ENCODE assay signal across 23 cellular contexts in genomic region chr5:112691341-112691685, GRCh38. TPM values are rescaled to one million over a fixed set of nuclear protein-coding genes. Genes with fewer than 3 reads are reported as not detected.
A peak's percentile ranks its signal among the peaks of the same experiment; 100 is the strongest.
DNase-seq lines count a peak whose midpoint lies in the region; ATAC-seq, FAIRE-seq and TF ChIP-seq lines count a peak whose summit lies in the region.
"Had no signal": no experiment of that assay in that cellular context is flagged by ENCODE, and none has a peak within 500 bp of the region (broad histone marks: within the 10 kb centered on the region; RNA-seq: fewer than 3 reads in every experiment).

No MANE protein-coding gene starts in this region.

- H3K9me3 Mint-ChIP-seq in WTC11 (peaks cover 8% of the 10 kb centered on the region), MCF 10A (ENCODE audit: unreplicated experiment) (no peaks in the 10 kb centered on the region)
- H3K9me3 Mint-ChIP-seq in natural killer cell treated with Interleukin-12 subunit alpha and Interleukin-12 subunit beta and Interleukin-15 and Interleukin-18, amount 100 ng/mL, for 72 hours = no peaks in the 10 kb centered on the region
- H3K9me3 Mint-ChIP-seq: activated CD4-positive, alpha-beta memory T cell treated with anti-CD3 and anti-CD28 coated beads for 36 hours; activated naive CD4-positive, alpha-beta T cell treated with anti-CD3 and anti-CD28 coated beads, Interleukin-2, amount 10 ng/mL, durations not matched to agents 7 days and 5 days; activated T-helper 17 cell treated with anti-CD3 and anti-CD28 coated beads, Interleukin-2, amount 50 U/mL, for 72 hours; immature natural killer cell; stimulated activated naive CD8-positive, alpha-beta T cell treated with anti-CD3 and anti-CD28 coated beads, Interleukin-15, Interleukin-2, amounts not matched to agents 100 ng/mL and 50 ng/mL, for 24 hours had no signal

- no TSS peak for BruUV-seq in MCF 10A (replicated peaks; lab: Mats Ljungman, UMichigan)

- ATAC-seq in WTC11 (peak; percentile 16), left colon (peak; percentile 31), HG03025 (IDR thresholded peaks at IDR 0.05; ENCODE audit: low FRiP score, unreplicated experiment) (no peak)
- no peak for ATAC-seq in natural killer cell treated with Interleukin-12 subunit alpha and Interleukin-12 subunit beta and Interleukin-15 and Interleukin-18, amount 100 ng/mL, for 72 hours
- ATAC-seq: body of pancreas, left ventricle myocardium superior had no signal

- no peaks in the 10 kb centered on the region for H3K27me3 Mint-ChIP-seq in WTC11 (ENCODE audit: low read depth)
- peaks cover 29 to 37% of the 10 kb centered on the region in 2 donors for H3K27me3 Mint-ChIP-seq in natural killer cell treated with Interleukin-12 subunit alpha and Interleukin-12 subunit beta and Interleukin-15 and Interleukin-18, amount 100 ng/mL, for 72 hours
- H3K27me3 Mint-ChIP-seq in MCF 10A (ENCODE audit: insufficient read depth, unreplicated experiment) = no peaks in the 10 kb centered on the region

- H3K4me1 Mint-ChIP-seq in WTC11 (peaks cover 18% of the 10 kb centered on the region), MCF 10A (ENCODE audit: insufficient read depth, unreplicated experiment) (no peaks in the 10 kb centered on the region)
- H3K4me1 Mint-ChIP-seq in natural killer cell treated with Interleukin-12 subunit alpha and Interleukin-12 subunit beta and Interleukin-15 and Interleukin-18, amount 100 ng/mL, for 72 hours (ENCODE audit: low read depth in 2 of 2) = no peaks in the 10 kb centered on the region
- H3K4me1 Mint-ChIP-seq: activated naive CD4-positive, alpha-beta T cell treated with anti-CD3 and anti-CD28 coated beads, Interleukin-2, amount 10 ng/mL, durations not matched to agents 7 days and 5 days; activated T-helper 17 cell treated with anti-CD3 and anti-CD28 coated beads, Interleukin-2, amount 50 U/mL, for 72 hours; immature natural killer cell; T-helper 17 cell had no signal

- H3K36me3 Mint-ChIP-seq in WTC11 (no peaks in the 10 kb centered on the region), MCF 10A (ENCODE audit: insufficient read depth, unreplicated experiment) (no peaks in the 10 kb centered on the region)
- no peaks in the 10 kb centered on the region for H3K36me3 Mint-ChIP-seq in natural killer cell treated with Interleukin-12 subunit alpha and Interleukin-12 subunit beta and Interleukin-15 and Interleukin-18, amount 100 ng/mL, for 72 hours
- H3K36me3 Mint-ChIP-seq: activated CD4-positive, alpha-beta memory T cell treated with anti-CD3 and anti-CD28 coated beads for 36 hours; activated naive CD4-positive, alpha-beta T cell treated with anti-CD3 and anti-CD28 coated beads, Interleukin-2, amount 10 ng/mL, durations not matched to agents 7 days and 5 days; immature natural killer cell had no signal

- TF ChIP-seq POLR2A in GM12891 (IDR thresholded peaks at IDR 0.05; ENCODE audit: low read depth, low read length) = no peak

- H3K27ac Mint-ChIP-seq in WTC11 (no peak overlapping the region), MCF 10A (ENCODE audit: low read depth, unreplicated experiment) (no peak overlapping the region)
- H3K27ac Mint-ChIP-seq in natural killer cell treated with Interleukin-12 subunit alpha and Interleukin-12 subunit beta and Interleukin-15 and Interleukin-18, amount 100 ng/mL, for 72 hours = no peak overlapping the region
- H3K27ac Mint-ChIP-seq: activated CD4-positive, alpha-beta memory T cell treated with anti-CD3 and anti-CD28 coated beads for 36 hours; activated naive CD4-positive, alpha-beta T cell treated with anti-CD3 and anti-CD28 coated beads, Interleukin-2, amount 10 ng/mL, durations not matched to agents 7 days and 5 days; activated T-helper 17 cell treated with anti-CD3 and anti-CD28 coated beads, Interleukin-2, amount 50 U/mL, for 72 hours; immature natural killer cell; stimulated activated naive CD8-positive, alpha-beta T cell treated with anti-CD3 and anti-CD28 coated beads, Interleukin-15, Interleukin-2, amounts not matched to agents 100 ng/mL and 50 ng/mL, for 24 hours; T-helper 17 cell had no signal

- no peak overlapping the region for H3K4me3 Mint-ChIP-seq in WTC11
- no peak overlapping the region for H3K4me3 Mint-ChIP-seq in natural killer cell treated with Interleukin-12 subunit alpha and Interleukin-12 subunit beta and Interleukin-15 and Interleukin-18, amount 100 ng/mL, for 72 hours
- H3K4me3 Mint-ChIP-seq in MCF 10A (ENCODE audit: unreplicated experiment) = no peak overlapping the region
- H3K4me3 Mint-ChIP-seq: activated CD4-positive, alpha-beta memory T cell treated with anti-CD3 and anti-CD28 coated beads for 36 hours; activated naive CD4-positive, alpha-beta T cell treated with anti-CD3 and anti-CD28 coated beads, Interleukin-2, amount 10 ng/mL, durations not matched to agents 7 days and 5 days; activated T-helper 17 cell treated with anti-CD3 and anti-CD28 coated beads, Interleukin-2, amount 50 U/mL, for 72 hours; immature natural killer cell; stimulated activated naive CD8-positive, alpha-beta T cell treated with anti-CD3 and anti-CD28 coated beads, Interleukin-15, Interleukin-2, amounts not matched to agents 100 ng/mL and 50 ng/mL, for 24 hours; T-helper 17 cell had no signal

- DNase-seq in GDM1 (lab: John Stamatoyannopoulos, UW) (peak; percentile 18), GM12891 (ENCODE audit: insufficient read length, low spot score) (no peak), WTC11 (ENCODE audit: low spot score) (no peak), left colon (no peak), ecto neural progenitor cell (ENCODE audit: low spot score) (no peak), MCF 10A (ENCODE audit: unreplicated experiment) (no peak)
- DNase-seq in natural killer cell treated with Interleukin-12 subunit alpha and Interleukin-12 subunit beta and Interleukin-15 and Interleukin-18, amount 100 ng/mL, for 72 hours (ENCODE audit: low spot score) = no peak
- DNase-seq: activated CD4-positive, alpha-beta T cell treated with anti-CD3 and anti-CD28 coated beads for 1 hour; GOT3; left ventricle myocardium superior; NCI-H1417; NCI-H2107; NCI-H510A treated with DMSO at 0.1 percent for 48 hours; NK-92 treated with Interleukin-12 subunit alpha and Interleukin-12 subunit beta, amount 100 ng/mL, for 24 hours; T-helper 17 cell had no signal

- TF ChIP-seq CTCF in WTC11 (IDR thresholded peaks at IDR 0.05) (no peak), MCF 10A (IDR thresholded peaks at IDR 0.05; ENCODE audit: unreplicated experiment) (no peak)

- POLR2A ChIA-PET in WTC11 (lab: Charles Lee) = interaction anchor here (0.6 to 2.6 kb wide), 2 partner anchors 17 to 170 kb away, joined by 3 to 7 read pairs; partner anchors contain the start of gene SRP19
- POLR2A ChIA-PET in MCF 10A (lab: Yijun Ruan, JAX) = interaction anchor here (1.9 to 2.0 kb wide), 2 partner anchors 8 to 17 kb away, joined by 5 to 6 read pairs; no protein-coding TSS in a partner anchor

- peak; percentile 58 for FAIRE-seq in GM12891 (lab: Jason Lieb, UNC)
- FAIRE-seq: TTC549 had no signal

- CTCF ChIA-PET in WTC11 (lab: Charles Lee) (interaction anchor here (0.8 to 4.8 kb wide), 18 partner anchors 13 to 230 kb away, joined by 3 to 91 read pairs (median 10); partner anchors contain the start of genes APC, REEP5 and SRP19), MCF 10A (lab: Yijun Ruan, JAX) (interaction anchor here (0.7 to 2.2 kb wide), 8 partner anchors 9 to 250 kb away, joined by 3 to 13 read pairs (median 4); no protein-coding TSS in a partner anchor)

- intact Hi-C loops in left colon (cut with DNase I, micrococcal nuclease) (no loop called here), MCF 10A (cut with micrococcal nuclease) (loop anchor here (1.0 to 5.0 kb wide), 5 partner anchors 46 to 271 kb away; partner anchors contain the start of gene APC)

TF ChIP-seq in GM12891, 5 proteins besides CTCF, POLR2A, EP300 and RAD21:
- TF ChIP-seq POLR2AphosphoS5 (IDR thresholded peaks at IDR 0.05; ENCODE audit: low read depth, low read length) (no peak), PAX5 (IDR thresholded peaks at IDR 0.05; ENCODE audit: insufficient read depth, low read length, severe bottlenecking) (no peak), SPI1 (IDR thresholded peaks at IDR 0.05; ENCODE audit: low read depth, low read length) (no peak), TAF1 (IDR thresholded peaks at IDR 0.05; ENCODE audit: low read depth, low read length) (no peak), POU2F2 (IDR thresholded peaks at IDR 0.05; ENCODE audit: low read depth, low read length) (no peak)

TF ChIP-seq in WTC11, 78 proteins besides CTCF, POLR2A, EP300 and RAD21 (continues in another document):
- TF ChIP-seq ZNF423 (CRISPR knock-in tag; IDR thresholded peaks at IDR 0.05) = no peak
- TF ChIP-seq, protein P1, sequence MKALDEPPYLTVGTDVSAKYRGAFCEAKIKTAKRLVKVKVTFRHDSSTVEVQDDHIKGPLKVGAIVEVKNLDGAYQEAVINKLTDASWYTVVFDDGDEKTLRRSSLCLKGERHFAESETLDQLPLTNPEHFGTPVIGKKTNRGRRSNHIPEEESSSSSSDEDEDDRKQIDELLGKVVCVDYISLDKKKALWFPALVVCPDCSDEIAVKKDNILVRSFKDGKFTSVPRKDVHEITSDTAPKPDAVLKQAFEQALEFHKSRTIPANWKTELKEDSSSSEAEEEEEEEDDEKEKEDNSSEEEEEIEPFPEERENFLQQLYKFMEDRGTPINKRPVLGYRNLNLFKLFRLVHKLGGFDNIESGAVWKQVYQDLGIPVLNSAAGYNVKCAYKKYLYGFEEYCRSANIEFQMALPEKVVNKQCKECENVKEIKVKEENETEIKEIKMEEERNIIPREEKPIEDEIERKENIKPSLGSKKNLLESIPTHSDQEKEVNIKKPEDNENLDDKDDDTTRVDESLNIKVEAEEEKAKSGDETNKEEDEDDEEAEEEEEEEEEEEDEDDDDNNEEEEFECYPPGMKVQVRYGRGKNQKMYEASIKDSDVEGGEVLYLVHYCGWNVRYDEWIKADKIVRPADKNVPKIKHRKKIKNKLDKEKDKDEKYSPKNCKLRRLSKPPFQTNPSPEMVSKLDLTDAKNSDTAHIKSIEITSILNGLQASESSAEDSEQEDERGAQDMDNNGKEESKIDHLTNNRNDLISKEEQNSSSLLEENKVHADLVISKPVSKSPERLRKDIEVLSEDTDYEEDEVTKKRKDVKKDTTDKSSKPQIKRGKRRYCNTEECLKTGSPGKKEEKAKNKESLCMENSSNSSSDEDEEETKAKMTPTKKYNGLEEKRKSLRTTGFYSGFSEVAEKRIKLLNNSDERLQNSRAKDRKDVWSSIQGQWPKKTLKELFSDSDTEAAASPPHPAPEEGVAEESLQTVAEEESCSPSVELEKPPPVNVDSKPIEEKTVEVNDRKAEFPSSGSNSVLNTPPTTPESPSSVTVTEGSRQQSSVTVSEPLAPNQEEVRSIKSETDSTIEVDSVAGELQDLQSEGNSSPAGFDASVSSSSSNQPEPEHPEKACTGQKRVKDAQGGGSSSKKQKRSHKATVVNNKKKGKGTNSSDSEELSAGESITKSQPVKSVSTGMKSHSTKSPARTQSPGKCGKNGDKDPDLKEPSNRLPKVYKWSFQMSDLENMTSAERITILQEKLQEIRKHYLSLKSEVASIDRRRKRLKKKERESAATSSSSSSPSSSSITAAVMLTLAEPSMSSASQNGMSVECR (CRISPR knock-in tag; IDR thresholded peaks at IDR 0.05; ENCODE audit: borderline replicate concordance) = no peak
- no peak for TF ChIP-seq SOX15 (CRISPR knock-in tag; IDR thresholded peaks at IDR 0.05)

RNA-seq across cellular contexts. Expression of gene APC, which starts 46.4 kb away (rescaled TPM):
- 4.1 TPM for polyA plus RNA-seq in GM12891 (2012; ENCODE audit: low read depth, missing spikeins)
- 31.8 to 40.0 TPM (median 33.1 TPM) in 3 replicates for total RNA-seq in WTC11 (2021)
- total RNA-seq in left colon = 10 to 100 TPM; 48.0 to 52.9 TPM
- total RNA-seq in natural killer cell treated with Interleukin-12 subunit alpha and Interleukin-12 subunit beta and Interleukin-15 and Interleukin-18, amount 100 ng/mL, for 72 hours = 10 to 100 TPM; 31.8 to 38.5 TPM
- 24.9 and 31.8 TPM in 2 replicates for total RNA-seq in MCF 10A (2022)

Comparison
In these comparisons a context has a peak if more than half of its experiments do, and no peak if none do; other contexts are left out.
1. ATAC-seq: peak in WTC11 (single experiment) and left colon (single experiment); none in HG03025 (single experiment) and natural killer cell treated with Interleukin-12 subunit alpha and Interleukin-12 subunit beta and Interleukin-15 and Interleukin-18, amount 100 ng/mL, for 72 hours (0 of 2).